Comparison of ENCODE assay signal across 6 cellular contexts in genomic region chr3:49173116-49173791, GRCh38. TPM values are rescaled to one million over a fixed set of nuclear protein-coding genes. Genes with fewer than 3 reads are reported as not detected.
DNase-seq lines count a peak whose midpoint lies in the region; ATAC-seq, FAIRE-seq and TF ChIP-seq lines count a peak whose summit lies in the region.

No MANE protein-coding gene starts in this region.

- no peaks in the 10 kb centered on the region for H3K36me3 Mint-ChIP-seq in natural killer cell treated with Interleukin-12 subunit alpha and Interleukin-12 subunit beta and Interleukin-15 and Interleukin-18, amount 100 ng/mL, for 72 hours

- H3K36me3 ChIP-seq in IMR-90 (ENCODE audit: control insufficient read depth, insufficient read depth, low read length) (peaks cover 17% of the 10 kb centered on the region; the same call in 1 of the 2 replicates), endothelial cell of umbilical vein (ENCODE audit: control insufficient read depth in 2 of 2, extremely low read depth in 1 of 2, insufficient read depth in 2 of 2, low read length in 2 of 2) (peaks cover 0 to 21% of the 10 kb centered on the region in 2 experiments), prostate gland (no peaks in the 10 kb centered on the region), PC-9 (ENCODE audit: low read depth) (no peaks in the 10 kb centered on the region)

- H3K9me1 ChIP-seq in IMR-90 (ENCODE audit: insufficient read depth, low read length) = peaks cover 24% of the 10 kb centered on the region
- H3K9me1 ChIP-seq in endothelial cell of umbilical vein (replicated peaks; ENCODE audit: control insufficient read depth, extremely low read depth, insufficient read depth, low read length) = no peaks in the 10 kb centered on the region

- H3K79me2 ChIP-seq in endothelial cell of umbilical vein (ENCODE audit: control insufficient read depth, insufficient read depth, low read length) (no peaks in the 10 kb centered on the region), PC-9 (ENCODE audit: low read depth) (no peaks in the 10 kb centered on the region)

- peak overlapping the region; percentile 20; the same call in 1 of the 2 replicates for H2BK20ac ChIP-seq in IMR-90 (ENCODE audit: low read depth, low read length)

- H3F3A ChIP-seq in PC-9 (ENCODE audit: insufficient read depth, low read depth) = no peaks in the 10 kb centered on the region

- H3K27ac ChIP-seq in IMR-90 (ENCODE audit: insufficient read depth, low read length) (0 out of 2 replicates have a peak overlapping the region, but pooled peaks have one; percentile 14), endothelial cell of umbilical vein (ENCODE audit: insufficient read depth, low read depth, low read length) (no peak overlapping the region), prostate gland (peak overlapping the region; percentile 78 to 81), PC-9 (no peak overlapping the region)

- dilution Hi-C loops in IMR-90 (cut with HindIII; ENCODE audit: low sequenced_read_pairs, unreplicated experiment) = no loop called here
- dilution Hi-C loops in endothelial cell of umbilical vein (cut with MboI; ENCODE audit: extremely low pct_ligation_motif_present, low sequenced_read_pairs) = no loop called here

- H4K20me1 ChIP-seq in IMR-90 (ENCODE audit: insufficient read depth, low read length) (no peaks in the 10 kb centered on the region), endothelial cell of umbilical vein (replicated peaks; ENCODE audit: control insufficient read depth, extremely low read depth, insufficient read depth, low read length) (no peaks in the 10 kb centered on the region), PC-9 (ENCODE audit: insufficient read depth) (no peaks in the 10 kb centered on the region)

- H2BK15ac ChIP-seq in IMR-90 (ENCODE audit: low read depth, low read length) = no peak overlapping the region

- peaks cover 5 to 11% of the 10 kb centered on the region in 2 donors for H3K4me1 Mint-ChIP-seq in natural killer cell treated with Interleukin-12 subunit alpha and Interleukin-12 subunit beta and Interleukin-15 and Interleukin-18, amount 100 ng/mL, for 72 hours (ENCODE audit: low read depth in 2 of 2)

- H3K56ac ChIP-seq in IMR-90 (ENCODE audit: extremely low read depth, insufficient read depth, low read length) = no peak overlapping the region

- peak; percentile 56 for FAIRE-seq in endothelial cell of umbilical vein (lab: Jason Lieb, UNC)

- H3K4me3 Mint-ChIP-seq in natural killer cell treated with Interleukin-12 subunit alpha and Interleukin-12 subunit beta and Interleukin-15 and Interleukin-18, amount 100 ng/mL, for 72 hours = no peak overlapping the region

- intact Hi-C loops in IMR-90 (cut with micrococcal nuclease) (loop anchor here (5.0 kb wide), 1 partner anchor 124 kb away; no protein-coding TSS in a partner anchor), endothelial cell of umbilical vein (cut with micrococcal nuclease) (no loop called here), prostate gland (cut with DNase I) (loop anchor here (5.0 kb wide), 2 partner anchors 104 to 274 kb away; partner anchors contain the start of gene C3orf62), PC-9 (cut with micrococcal nuclease; ENCODE audit: unreplicated experiment) (loop anchor here (5.0 to 10.0 kb wide), 2 partner anchors 64 to 122 kb away; no protein-coding TSS in a partner anchor)

- no peaks in the 10 kb centered on the region for H3K9me3 Mint-ChIP-seq in natural killer cell treated with Interleukin-12 subunit alpha and Interleukin-12 subunit beta and Interleukin-15 and Interleukin-18, amount 100 ng/mL, for 72 hours

- TF ChIP-seq POLR2A in IMR-90 (IDR thresholded peaks at IDR 0.05; ENCODE audit: low read depth, low read length) (no peak), endothelial cell of umbilical vein (IDR thresholded peaks at IDR 0.05; ENCODE audit: low read depth, low read length) (no peak), prostate gland (IDR thresholded peaks at IDR 0.05) (no peak)

- H3K14ac ChIP-seq in IMR-90 (replicated peaks; ENCODE audit: low read depth, low read length) = no peak overlapping the region; the same call in 1 of the 2 replicates

- peak overlapping the region; percentile 58 for H2AK5ac ChIP-seq in IMR-90 (ENCODE audit: low read depth, low read length)

- no peak overlapping the region for H2BK120ac ChIP-seq in IMR-90 (ENCODE audit: low read depth, low read length)

- no peak overlapping the region for H3K27ac Mint-ChIP-seq in natural killer cell treated with Interleukin-12 subunit alpha and Interleukin-12 subunit beta and Interleukin-15 and Interleukin-18, amount 100 ng/mL, for 72 hours

- no peaks in the 10 kb centered on the region for H3K27me3 ChIP-seq in IMR-90 (ENCODE audit: control insufficient read depth, insufficient read depth, low read length)
- no peaks in the 10 kb centered on the region for H3K27me3 ChIP-seq in endothelial cell of umbilical vein (ENCODE audit: control insufficient read depth in 2 of 2, insufficient read depth in 2 of 2, low read length in 2 of 2)
- no peaks in the 10 kb centered on the region for H3K27me3 ChIP-seq in prostate gland (replicated peaks; ENCODE audit: insufficient read depth)
- H3K27me3 ChIP-seq in PC-9 (ENCODE audit: insufficient read depth, low read depth) = no peaks in the 10 kb centered on the region

- in situ Hi-C loops in IMR-90 (cut with MboI; ENCODE audit: low sequenced_read_pairs) = loop anchor here (25.0 kb wide), 1 partner anchor 264 kb away; the partner anchor contains the start of gene NICN1

- no peak for TF ChIP-seq RAD21 in IMR-90 (IDR thresholded peaks at IDR 0.05; ENCODE audit: low read length)

- no peak overlapping the region for H4K5ac ChIP-seq in IMR-90 (ENCODE audit: low read depth, low read length)

- H2AFZ ChIP-seq in IMR-90 (replicated peaks; ENCODE audit: low read length, poor library complexity) (peak overlapping the region; percentile 62), endothelial cell of umbilical vein (ENCODE audit: low read depth, low read length) (no peak overlapping the region), PC-9 (no peak overlapping the region)

- ATAC-seq in IMR-90 (ENCODE audit: low read depth) = no peak
- no peak for ATAC-seq in natural killer cell treated with Interleukin-12 subunit alpha and Interleukin-12 subunit beta and Interleukin-15 and Interleukin-18, amount 100 ng/mL, for 72 hours

- 0 out of 2 replicates have a peak overlapping the region, but pooled peaks have one; percentile 28 for H4K91ac ChIP-seq in IMR-90 (ENCODE audit: insufficient read depth, low read depth, low read length)

- H3K4me2 ChIP-seq in IMR-90 (ENCODE audit: low read depth, low read length) = peak overlapping the region; percentile 81; the same call in 1 of the 2 replicates
- peak overlapping the region; percentile 16 for H3K4me2 ChIP-seq in endothelial cell of umbilical vein (ENCODE audit: insufficient read depth, low read length)
- H3K4me2 ChIP-seq in PC-9 = no peak overlapping the region

- H3K9ac ChIP-seq in IMR-90 (ENCODE audit: low read depth, low read length) (no peak overlapping the region), endothelial cell of umbilical vein (replicated peaks; ENCODE audit: extremely low read depth, insufficient read depth, low read length) (no peak overlapping the region)

- H3K4ac ChIP-seq in IMR-90 (ENCODE audit: low read depth, low read length) = peak overlapping the region; percentile 48; the same call in 1 of the 2 replicates

- DNase-seq in IMR-90 (no peak), endothelial cell of umbilical vein (ENCODE audit: low read depth, low spot score) (peak; percentile 88), prostate gland (ENCODE audit: low spot score) (no peak), PC-9 (no peak), T1000 (lab: John Stamatoyannopoulos, UW) (no peak)
- DNase-seq in natural killer cell treated with Interleukin-12 subunit alpha and Interleukin-12 subunit beta and Interleukin-15 and Interleukin-18, amount 100 ng/mL, for 72 hours (ENCODE audit: low spot score) = no peak

- H3K79me1 ChIP-seq in IMR-90 (ENCODE audit: low read depth in 1 of 2, low read length in 2 of 2) = peaks cover 12 to 41% of the 10 kb centered on the region in 2 experiments; a peak in 3 of 4 replicates

- POLR2A ChIA-PET in IMR-90 (lab: Charles Lee; ENCODE audit: unreplicated experiment) = no interaction called here
- POLR2A ChIA-PET in endothelial cell of umbilical vein (lab: Charles Lee) = no interaction called here
- POLR2A ChIA-PET in PC-9 (lab: Charles Lee; ENCODE audit: unreplicated experiment) = interaction anchor here (0.6 kb wide), 1 partner anchor 14 kb away, joined by 3 read pairs; no protein-coding TSS in a partner anchor

- H3K18ac ChIP-seq in IMR-90 (ENCODE audit: low read depth, low read length) = no peak overlapping the region

- H3K4me3 ChIP-seq in IMR-90 (ENCODE audit: insufficient read depth, low read depth, low read length) (no peak overlapping the region), endothelial cell of umbilical vein (replicated peaks in 1 of 3; ENCODE audit: insufficient read depth in 1 of 3, low read depth in 1 of 3, low read length in 3 of 3) (peak overlapping the region in 1 of 3 experiments; percentile 94), prostate gland (peak overlapping the region in 1 of 2 donors; percentile 66), PC-9 (no peak overlapping the region)

- H4K8ac ChIP-seq in IMR-90 (ENCODE audit: low read depth in 2 of 2, low read length in 2 of 2) = peak overlapping the region in 1 of 2 experiments; percentile 48; a peak in 1 of 4 replicates

- CTCF ChIA-PET in IMR-90 (lab: Yijun Ruan, JAX) (interaction anchor here (0.5 kb wide), 1 partner anchor 457 kb away, joined by 8 read pairs; no protein-coding TSS in a partner anchor), endothelial cell of umbilical vein (lab: Charles Lee) (interaction anchor here (1.3 to 8.5 kb wide), 2 partner anchors 12 to 276 kb away, joined by 4 to 87 read pairs; no protein-coding TSS in a partner anchor), PC-9 (lab: Charles Lee) (no interaction called here)

- H3K9me2 ChIP-seq in PC-9 (ENCODE audit: insufficient read depth) = no peaks in the 10 kb centered on the region

- no CpG with 5 or more reads among the region's 3 CpGs for WGBS in IMR-90 (ENCODE audit: extremely low coverage in 2 of 2, insufficient read length in 1 of 2), 2 experiments
- 28% methylated on average over 3 of the region's 3 CpGs for WGBS in prostate gland

- BruUV-seq in IMR-90 (replicated peaks; lab: Mats Ljungman, UMichigan) (no TSS peak), endothelial cell of umbilical vein (replicated peaks; lab: Mats Ljungman, UMichigan) (no TSS peak), PC-9 (replicated peaks; lab: Mats Ljungman, UMichigan) (no TSS peak)

- no peak for TF ChIP-seq CTCF in IMR-90 (conservative IDR thresholded peaks at IDR 0.05; ENCODE audit: low read depth, low read length)
- TF ChIP-seq CTCF in endothelial cell of umbilical vein (IDR thresholded peaks at IDR 0.05; ENCODE audit: extremely low read depth in 1 of 2, insufficient read depth in 1 of 2, low read depth in 1 of 2, low read length in 2 of 2) = no peak
- no peak for TF ChIP-seq CTCF in prostate gland (IDR thresholded peaks at IDR 0.05)
- TF ChIP-seq CTCF in PC-9 (conservative IDR thresholded peaks at IDR 0.05) = no peak

- no peaks in the 10 kb centered on the region for H3K27me3 Mint-ChIP-seq in natural killer cell treated with Interleukin-12 subunit alpha and Interleukin-12 subunit beta and Interleukin-15 and Interleukin-18, amount 100 ng/mL, for 72 hours

- H3K4me1 ChIP-seq in IMR-90 (ENCODE audit: control insufficient read depth, insufficient read depth, low read length) (peaks cover 23% of the 10 kb centered on the region), endothelial cell of umbilical vein (ENCODE audit: control insufficient read depth, extremely low read depth, insufficient read depth, low read length) (peaks cover 18% of the 10 kb centered on the region), prostate gland (replicated peaks) (peaks cover 13% of the 10 kb centered on the region), PC-9 (replicated peaks; ENCODE audit: insufficient read depth) (no peaks in the 10 kb centered on the region)

- peak overlapping the region; percentile 28 for H2BK5ac ChIP-seq in IMR-90 (ENCODE audit: low read depth, low read length, poor library complexity, severe bottlenecking)

- peak overlapping the region; percentile 53; the same call in 1 of the 2 replicates for H3K23ac ChIP-seq in IMR-90 (ENCODE audit: low read depth, low read length)

- H2AK9ac ChIP-seq in IMR-90 (replicated peaks; ENCODE audit: low read depth, low read length, poor library complexity) = peak overlapping the region; percentile 96

- no peaks in the 10 kb centered on the region for H3K9me3 ChIP-seq in IMR-90 (ENCODE audit: control insufficient read depth, insufficient read depth, low read length)
- H3K9me3 ChIP-seq in endothelial cell of umbilical vein (replicated peaks; ENCODE audit: control insufficient read depth, insufficient read depth, low read length) = no peaks in the 10 kb centered on the region
- no peaks in the 10 kb centered on the region for H3K9me3 ChIP-seq in prostate gland
- H3K9me3 ChIP-seq in PC-9 (ENCODE audit: insufficient read depth, low read depth) = no peaks in the 10 kb centered on the region

RNA-seq across cellular contexts. Expression of gene KLHDC8B, which starts 1.9 kb away (rescaled TPM):
- 16.1 and 16.5 TPM in 2 replicates for total RNA-seq in IMR-90 (2012; rRNA removed)
- polyA plus RNA-seq in IMR-90 (2012; rRNA removed) = 16.3 and 17.4 TPM in 2 replicates
- 18.0 and 20.1 TPM in 2 replicates for polyA plus RNA-seq in IMR-90 (2012; cell fraction: cytosol; rRNA removed)
- 33.2 and 39.4 TPM in 2 replicates for polyA plus RNA-seq in IMR-90 (2012; cell fraction: nucleus; rRNA removed; ENCODE audit: low replicate concordance)
- 22.9 and 36.0 TPM in 2 replicates for total RNA-seq in endothelial cell of umbilical vein
- 70.1 and 77.8 TPM in 2 replicates for polyA plus RNA-seq in endothelial cell of umbilical vein
- polyA plus RNA-seq in endothelial cell of umbilical vein (2011; cell fraction: cytosol; rRNA removed) = 40.8 and 46.2 TPM in 2 replicates
- 87.9 and 95.6 TPM in 2 replicates for polyA plus RNA-seq in endothelial cell of umbilical vein (2011; cell fraction: nucleus; rRNA removed)
- 22.1 and 32.7 TPM in 2 replicates for polyA plus RNA-seq in endothelial cell of umbilical vein (2012)
- polyA minus RNA-seq in endothelial cell of umbilical vein = 67.6 and 69.7 TPM in 2 replicates
- polyA minus RNA-seq in endothelial cell of umbilical vein (2011; cell fraction: cytosol; rRNA and poly(A)+ RNA removed) = not detected
- 51.4 and 57.6 TPM in 2 replicates for polyA minus RNA-seq in endothelial cell of umbilical vein (2011; cell fraction: nucleus; rRNA and poly(A)+ RNA removed)
- total RNA-seq in prostate gland = 10 to 100 TPM; 41.1 to 77.4 TPM
- total RNA-seq in PC-9 (2021) = 13.1 and 15.3 TPM in 2 replicates
- total RNA-seq in natural killer cell treated with Interleukin-12 subunit alpha and Interleukin-12 subunit beta and Interleukin-15 and Interleukin-18, amount 100 ng/mL, for 72 hours = 1 to 10 TPM; 1.3 to 3.1 TPM

RNA-seq across cellular contexts. Expression of gene CCDC71, which starts 7.1 kb away (rescaled TPM):
- total RNA-seq in IMR-90 (2012; rRNA removed) (28.3 and 29.4 TPM in 2 replicates), endothelial cell of umbilical vein (20.3 and 23.5 TPM in 2 replicates), prostate gland (10 to 100 TPM; 44.2 to 47.0 TPM), PC-9 (2021) (17.8 and 24.0 TPM in 2 replicates)
- polyA plus RNA-seq in IMR-90 (2012; rRNA removed) (35.9 and 38.6 TPM in 2 replicates), endothelial cell of umbilical vein (41.6 and 48.7 TPM in 2 replicates)
- polyA plus RNA-seq in IMR-90 (2012; cell fraction: cytosol; rRNA removed) = 30.2 and 39.2 TPM in 2 replicates
- 15.4 and 25.4 TPM in 2 replicates for polyA plus RNA-seq in IMR-90 (2012; cell fraction: nucleus; rRNA removed; ENCODE audit: low replicate concordance)
- polyA plus RNA-seq in endothelial cell of umbilical vein (2011; cell fraction: cytosol; rRNA removed) = 28.4 and 32.7 TPM in 2 replicates
- 17.0 and 18.3 TPM in 2 replicates for polyA plus RNA-seq in endothelial cell of umbilical vein (2011; cell fraction: nucleus; rRNA removed)
- 14.6 and 16.1 TPM in 2 replicates for polyA plus RNA-seq in endothelial cell of umbilical vein (2012)
- polyA minus RNA-seq in endothelial cell of umbilical vein = 36.0 and 41.9 TPM in 2 replicates
- polyA minus RNA-seq in endothelial cell of umbilical vein (2011; cell fraction: cytosol; rRNA and poly(A)+ RNA removed) = 18.5 TPM
- polyA minus RNA-seq in endothelial cell of umbilical vein (2011; cell fraction: nucleus; rRNA and poly(A)+ RNA removed) = 25.8 and 29.7 TPM in 2 replicates
- total RNA-seq in natural killer cell treated with Interleukin-12 subunit alpha and Interleukin-12 subunit beta and Interleukin-15 and Interleukin-18, amount 100 ng/mL, for 72 hours = 10 to 100 TPM; 21.0 to 24.7 TPM

RNA-seq across cellular contexts. Expression of gene LAMB2, which starts 40.4 kb away (rescaled TPM):
- total RNA-seq in IMR-90 (2012; rRNA removed) = 179 and 213 TPM in 2 replicates
- 526 and 570 TPM in 2 replicates for polyA plus RNA-seq in IMR-90 (2012; rRNA removed)
- polyA plus RNA-seq in IMR-90 (2012; cell fraction: cytosol; rRNA removed) = 340 and 377 TPM in 2 replicates
- polyA plus RNA-seq in IMR-90 (2012; cell fraction: nucleus; rRNA removed; ENCODE audit: low replicate concordance) = 2,321 and 3,633 TPM in 2 replicates
- 374 and 423 TPM in 2 replicates for total RNA-seq in endothelial cell of umbilical vein
- 744 and 764 TPM in 2 replicates for polyA plus RNA-seq in endothelial cell of umbilical vein
- 276 and 317 TPM in 2 replicates for polyA plus RNA-seq in endothelial cell of umbilical vein (2011; cell fraction: cytosol; rRNA removed)
- 2,834 and 3,705 TPM in 2 replicates for polyA plus RNA-seq in endothelial cell of umbilical vein (2011; cell fraction: nucleus; rRNA removed)
- 291 and 300 TPM in 2 replicates for polyA plus RNA-seq in endothelial cell of umbilical vein (2012)
- polyA minus RNA-seq in endothelial cell of umbilical vein = 1,085 and 1,182 TPM in 2 replicates
- polyA minus RNA-seq in endothelial cell of umbilical vein (2011; cell fraction: cytosol; rRNA and poly(A)+ RNA removed) = 1.6 TPM
- 489 and 637 TPM in 2 replicates for polyA minus RNA-seq in endothelial cell of umbilical vein (2011; cell fraction: nucleus; rRNA and poly(A)+ RNA removed)
- total RNA-seq in prostate gland = 100 to 1,000 TPM; 432 to 667 TPM
- 230 and 238 TPM in 2 replicates for total RNA-seq in PC-9 (2021)
- total RNA-seq in natural killer cell treated with Interleukin-12 subunit alpha and Interleukin-12 subunit beta and Interleukin-15 and Interleukin-18, amount 100 ng/mL, for 72 hours = not detected

RNA-seq across cellular contexts. Expression of gene USP19, which starts 52.6 kb away (rescaled TPM):
- total RNA-seq in IMR-90 (2012; rRNA removed) (22.5 and 24.7 TPM in 2 replicates), endothelial cell of umbilical vein (39.1 and 42.2 TPM in 2 replicates), prostate gland (10 to 100 TPM; 62.7 to 98.2 TPM), PC-9 (2021) (72.1 TPM in 2 replicates)
- polyA plus RNA-seq in IMR-90 (2012; rRNA removed) (39.7 and 44.0 TPM in 2 replicates), endothelial cell of umbilical vein (31.3 and 36.8 TPM in 2 replicates)
- 16.0 and 29.4 TPM in 2 replicates for polyA plus RNA-seq in IMR-90 (2012; cell fraction: cytosol; rRNA removed)
- 76.7 and 128 TPM in 2 replicates for polyA plus RNA-seq in IMR-90 (2012; cell fraction: nucleus; rRNA removed; ENCODE audit: low replicate concordance)
- 23.3 and 25.3 TPM in 2 replicates for polyA plus RNA-seq in endothelial cell of umbilical vein (2011; cell fraction: cytosol; rRNA removed)
- polyA plus RNA-seq in endothelial cell of umbilical vein (2011; cell fraction: nucleus; rRNA removed) = 82.3 and 94.1 TPM in 2 replicates
- polyA plus RNA-seq in endothelial cell of umbilical vein (2012) = 16.8 and 22.3 TPM in 2 replicates
- 64.9 and 87.8 TPM in 2 replicates for polyA minus RNA-seq in endothelial cell of umbilical vein
- polyA minus RNA-seq in endothelial cell of umbilical vein (2011; cell fraction: cytosol; rRNA and poly(A)+ RNA removed) = 46.7 TPM
- 22.6 and 24.7 TPM in 2 replicates for polyA minus RNA-seq in endothelial cell of umbilical vein (2011; cell fraction: nucleus; rRNA and poly(A)+ RNA removed)
- 10 to 100 TPM; 54.4 to 65.0 TPM for total RNA-seq in natural killer cell treated with Interleukin-12 subunit alpha and Interleukin-12 subunit beta and Interleukin-15 and Interleukin-18, amount 100 ng/mL, for 72 hours

Comparison
In these comparisons a context has a peak if more than half of its experiments do, and no peak if none do; other contexts are left out.
1. H3K27ac ChIP-seq: peak in IMR-90 (single experiment) and prostate gland (2 of 2); none in endothelial cell of umbilical vein (single experiment) and PC-9 (single experiment).
2. RNA of gene LAMB2, which starts 40.4 kb away (total RNA-seq): 432 to 667 TPM in prostate gland, 374 to 423 TPM in endothelial cell of umbilical vein, 230 to 238 TPM in PC-9 and 179 to 213 TPM in IMR-90; not detected in natural killer cell treated with Interleukin-12 subunit alpha and Interleukin-12 subunit beta and Interleukin-15 and Interleukin-18, amount 100 ng/mL, for 72 hours; every median in the first group is over 100 times any median in the second.